In genomic region chr20:47501483-47502270, GRCh38 we compare ENCODE assay signal across 8 cellular contexts. TPM values are rescaled to one million over a fixed set of nuclear protein-coding genes. Genes with fewer than 3 reads are reported as not detected.
DNase-seq lines count a peak whose midpoint lies in the region; ATAC-seq, FAIRE-seq and TF ChIP-seq lines count a peak whose summit lies in the region.

NCOA3 (plus strand) TSS chr20:47501887; CDS start chr20:47622248, 120,361 bp downstream.

- ATAC-seq in GM18870 (IDR thresholded peaks at IDR 0.05; ENCODE audit: unreplicated experiment) (peak; percentile 33), HG03135 (IDR thresholded peaks at IDR 0.05; ENCODE audit: unreplicated experiment) (peak; percentile 71)

- H3K27me3 ChIP-seq in AG04450 (ENCODE audit: control insufficient read depth, insufficient read depth, low read length) (no peaks in the 10 kb centered on the region), bronchial epithelial cell (ENCODE audit: control insufficient read depth, insufficient read depth, low read length) (no peaks in the 10 kb centered on the region)

- POLR2A ChIA-PET in AG04450 (lab: Yijun Ruan, JAX): interaction anchor here (0.6 to 2.5 kb wide), 18 partner anchors 8 to 828 kb away, joined by 3 to 15 read pairs (median 4); no protein-coding TSS in a partner anchor

- H3K27ac Mint-ChIP-seq in immature natural killer cell: peak within 1 kb of the TSS; percentile 81 to 94 (median 91)

- no peaks in the 10 kb centered on the region; the same call in 1 of the 2 replicates for H3K9me3 ChIP-seq in AG04450 (ENCODE audit: control insufficient read depth, insufficient read depth, low read length)

- peak within 1 kb of the TSS; percentile 55 for H3K27ac ChIP-seq in AG04450 (ENCODE audit: low read depth, low read length)

- TF ChIP-seq CTCF in AG04450 (IDR thresholded peaks at IDR 0.05; ENCODE audit: low read depth, low read length): peak; percentile 46
- TF ChIP-seq CTCF in WI38 (IDR thresholded peaks at IDR 0.05; ENCODE audit: low read depth, low read length): peak; percentile 9; the same call in 1 of the 2 replicates
- TF ChIP-seq CTCF in bronchial epithelial cell (IDR thresholded peaks at IDR 0.05; ENCODE audit: insufficient read depth, low read length, severe bottlenecking): peak; percentile 66

- no peak for FAIRE-seq in bronchial epithelial cell (lab: Jason Lieb, UNC)

- H3K4me3 Mint-ChIP-seq in immature natural killer cell: peak within 1 kb of the TSS; percentile 83 to 98 (median 88)

- H3K36me3 ChIP-seq in bronchial epithelial cell (ENCODE audit: control insufficient read depth, insufficient read depth, low read length): no peaks in the 10 kb centered on the region

- peaks cover 30 to 45% of the 10 kb centered on the region in 2 donors for H3K4me1 Mint-ChIP-seq in immature natural killer cell

- peaks cover 2 to 14% (median 6%) of the 10 kb centered on the region in 3 donors for H3K27me3 Mint-ChIP-seq in immature natural killer cell (ENCODE audit: low read depth in 3 of 3)

- DNase-seq in AG04450 (ENCODE audit: low read depth, low spot score) (peak; percentile 83), NCI-H2227 treated with DMSO at 0.1 percent for 48 hours (lab: John Stamatoyannopoulos, UW) (peak; percentile 91), bronchial epithelial cell (ENCODE audit: low read depth) (peak; percentile 76), immature natural killer cell (peak; percentile 85 to 88 (median 88)), smooth muscle cell of the brain vasculature (ENCODE audit: low read depth, low spot score) (peak; percentile 70)

- no peaks in the 10 kb centered on the region for H3K36me3 Mint-ChIP-seq in immature natural killer cell

- CTCF ChIA-PET in AG04450 (lab: Charles Lee): interaction anchor here (0.6 to 2.2 kb wide), 17 partner anchors 8 to 812 kb away, joined by 3 to 14 read pairs (median 3); no protein-coding TSS in a partner anchor

- no peaks in the 10 kb centered on the region for H3K9me3 Mint-ChIP-seq in immature natural killer cell

- peak within 1 kb of the TSS; percentile 78 for H3K4me3 ChIP-seq in AG04450 (ENCODE audit: low read depth, low read length)
- peak within 1 kb of the TSS; percentile 95 for H3K4me3 ChIP-seq in WI38 (ENCODE audit: low read depth, low read length)
- peak within 1 kb of the TSS; percentile 92 for H3K4me3 ChIP-seq in bronchial epithelial cell (ENCODE audit: low read depth, low read length)

RNA-seq across cellular contexts. Expression of gene NCOA3, which starts in this region (rescaled TPM):
- polyA plus RNA-seq in AG04450 (2011; rRNA removed) (22.1 and 25.4 TPM in 2 replicates), immature natural killer cell (10 to 100 TPM in 1 of 3 donors, 1 to 10 TPM in 2; 2.9 to 19.1 (median 5.7) TPM)
- 43.8 and 44.3 TPM in 2 replicates for polyA minus RNA-seq in AG04450 (2011; rRNA and poly(A)+ RNA removed)
- total RNA-seq in bronchial epithelial cell: 25.5 and 34.1 TPM in 2 replicates

Comparison
In these comparisons a context has a peak if more than half of its experiments do, and no peak if none do; other contexts are left out.
1. Peak in every context shown above with its lines: DNase-seq, ATAC-seq, H3K4me3 ChIP-seq and H3K27ac ChIP-seq.
2. CTCF ChIP-seq: peak in every context shown above with its lines; median percentile 66 in bronchial epithelial cell; 46 in AG04450; 9 in WI38.